In the genomic region with DNA sequence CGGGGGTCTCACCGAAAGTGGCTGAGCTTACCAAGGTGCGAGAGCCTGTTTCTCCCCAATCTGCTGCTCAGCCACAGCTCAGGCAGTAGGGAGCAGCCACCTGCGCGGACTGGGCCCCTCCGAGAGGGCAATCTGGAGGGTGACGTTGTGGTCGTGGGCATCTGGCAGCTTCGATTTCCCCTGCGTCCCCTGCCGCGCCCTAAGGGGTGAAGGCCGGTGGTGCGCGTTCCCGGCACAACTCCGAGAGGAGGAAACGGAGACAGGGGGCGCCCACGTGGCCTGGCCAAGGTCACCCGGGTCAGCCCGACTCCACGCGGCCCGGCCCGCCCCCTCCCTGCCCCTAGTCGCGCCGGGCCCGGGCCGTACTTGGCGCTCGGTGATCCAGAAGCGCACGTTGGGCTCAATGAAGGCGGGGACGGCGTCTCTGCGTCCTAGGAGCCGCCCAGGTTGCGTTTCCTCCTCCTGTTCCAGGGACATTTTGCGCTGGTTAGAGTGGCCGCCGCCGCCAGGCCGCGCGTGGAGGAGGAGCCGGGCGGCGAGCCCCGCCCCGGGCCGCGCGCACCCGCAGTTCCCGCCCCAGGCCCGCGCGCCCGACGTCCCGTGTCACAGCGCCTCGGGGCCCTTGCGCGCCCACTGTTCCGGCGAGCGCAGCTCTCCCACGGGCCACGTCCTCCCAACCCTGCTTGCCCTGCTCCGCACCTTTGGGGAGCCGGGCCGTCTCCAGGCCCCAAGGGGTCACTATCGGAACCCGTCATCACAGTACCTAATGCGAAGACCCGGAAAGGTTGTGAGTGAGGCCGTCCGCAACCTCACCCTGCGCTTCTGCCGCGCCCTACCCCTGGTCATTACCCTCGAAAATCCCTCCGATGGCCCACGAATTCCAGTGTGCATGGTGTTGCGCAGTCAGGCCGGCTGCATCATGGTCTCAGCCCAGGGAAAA, we compare ENCODE assay signal across 1 cellular context.
TF ChIP-seq lines count a peak whose summit lies in the region.

A gene with protein sequence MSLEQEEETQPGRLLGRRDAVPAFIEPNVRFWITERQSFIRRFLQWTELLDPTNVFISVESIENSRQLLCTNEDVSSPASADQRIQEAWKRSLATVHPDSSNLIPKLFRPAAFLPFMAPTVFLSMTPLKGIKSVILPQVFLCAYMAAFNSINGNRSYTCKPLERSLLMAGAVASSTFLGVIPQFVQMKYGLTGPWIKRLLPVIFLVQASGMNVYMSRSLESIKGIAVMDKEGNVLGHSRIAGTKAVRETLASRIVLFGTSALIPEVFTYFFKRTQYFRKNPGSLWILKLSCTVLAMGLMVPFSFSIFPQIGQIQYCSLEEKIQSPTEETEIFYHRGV (minus strand): TSS at position 544 of the 940 bp plus-strand sequence. CDS start 67 bp downstream, at position 477.

TF ChIP-seq in K562, 482 proteins besides CTCF, POLR2A, EP300 and RAD21 (continued from another document and continues in another):
- TF ChIP-seq, protein P1, sequence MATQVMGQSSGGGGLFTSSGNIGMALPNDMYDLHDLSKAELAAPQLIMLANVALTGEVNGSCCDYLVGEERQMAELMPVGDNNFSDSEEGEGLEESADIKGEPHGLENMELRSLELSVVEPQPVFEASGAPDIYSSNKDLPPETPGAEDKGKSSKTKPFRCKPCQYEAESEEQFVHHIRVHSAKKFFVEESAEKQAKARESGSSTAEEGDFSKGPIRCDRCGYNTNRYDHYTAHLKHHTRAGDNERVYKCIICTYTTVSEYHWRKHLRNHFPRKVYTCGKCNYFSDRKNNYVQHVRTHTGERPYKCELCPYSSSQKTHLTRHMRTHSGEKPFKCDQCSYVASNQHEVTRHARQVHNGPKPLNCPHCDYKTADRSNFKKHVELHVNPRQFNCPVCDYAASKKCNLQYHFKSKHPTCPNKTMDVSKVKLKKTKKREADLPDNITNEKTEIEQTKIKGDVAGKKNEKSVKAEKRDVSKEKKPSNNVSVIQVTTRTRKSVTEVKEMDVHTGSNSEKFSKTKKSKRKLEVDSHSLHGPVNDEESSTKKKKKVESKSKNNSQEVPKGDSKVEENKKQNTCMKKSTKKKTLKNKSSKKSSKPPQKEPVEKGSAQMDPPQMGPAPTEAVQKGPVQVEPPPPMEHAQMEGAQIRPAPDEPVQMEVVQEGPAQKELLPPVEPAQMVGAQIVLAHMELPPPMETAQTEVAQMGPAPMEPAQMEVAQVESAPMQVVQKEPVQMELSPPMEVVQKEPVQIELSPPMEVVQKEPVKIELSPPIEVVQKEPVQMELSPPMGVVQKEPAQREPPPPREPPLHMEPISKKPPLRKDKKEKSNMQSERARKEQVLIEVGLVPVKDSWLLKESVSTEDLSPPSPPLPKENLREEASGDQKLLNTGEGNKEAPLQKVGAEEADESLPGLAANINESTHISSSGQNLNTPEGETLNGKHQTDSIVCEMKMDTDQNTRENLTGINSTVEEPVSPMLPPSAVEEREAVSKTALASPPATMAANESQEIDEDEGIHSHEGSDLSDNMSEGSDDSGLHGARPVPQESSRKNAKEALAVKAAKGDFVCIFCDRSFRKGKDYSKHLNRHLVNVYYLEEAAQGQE (CRISPR knock-in tag; IDR thresholded peaks at IDR 0.05; ENCODE audit: low read depth): peak; percentile 25; the same call in 1 of the 2 replicates
- TF ChIP-seq HCFC1 (IDR thresholded peaks at IDR 0.05; ENCODE audit: low read depth, low read length) (no peak; the same call in 1 of the 2 replicates), TCF7L2 (IDR thresholded peaks at IDR 0.05; ENCODE audit: low read depth, low read length) (no peak), WHSC1 (IDR thresholded peaks at IDR 0.05; ENCODE audit: low read length) (no peak), HDAC1 (IDR thresholded peaks at IDR 0.05) (peak in 1 of 2 experiments; percentile 79; a peak in 2 of 4 replicates), POLR2H (tag; IDR thresholded peaks at IDR 0.05; ENCODE audit: low read depth) (peak; percentile 44; the same call in 1 of the 2 replicates), SUPT5H (IDR thresholded peaks at IDR 0.05) (peak; percentile 52), GATA2 (CRISPR knock-in tag; IDR thresholded peaks at IDR 0.05) (no peak), GTF2F1 (IDR thresholded peaks at IDR 0.05; ENCODE audit: low read depth, low read length) (no peak), GABPB2 (CRISPR knock-in tag; conservative IDR thresholded peaks at IDR 0.05) (no peak), ZNF212 (CRISPR knock-in tag; IDR thresholded peaks at IDR 0.05) (no peak), CHCHD3 (CRISPR knock-in tag; IDR thresholded peaks at IDR 0.05) (no peak), MXI1 (IDR thresholded peaks at IDR 0.05; ENCODE audit: low read depth, low read length) (peak; percentile 69), DNMT1 (IDR thresholded peaks at IDR 0.05) (no peak), NR2C1 (IDR thresholded peaks at IDR 0.05) (0 out of 2 replicates have a peak, but pooled peaks have one; percentile 47), NR2C1 (tag; IDR thresholded peaks at IDR 0.05) (peak; percentile 70), TCF3 (CRISPR knock-in tag; IDR thresholded peaks at IDR 0.05) (no peak; the same call in 1 of the 2 replicates), POLR2G (IDR thresholded peaks at IDR 0.05; ENCODE audit: low read depth, low read length) (peak; percentile 84), ZNF232 (CRISPR knock-in tag; IDR thresholded peaks at IDR 0.05) (no peak), NEUROD1 (IDR thresholded peaks at IDR 0.05; ENCODE audit: borderline replicate concordance, low read depth, low read length, partially characterized antibody) (no peak), TEAD1 (CRISPR knock-in tag; IDR thresholded peaks at IDR 0.05) (no peak; a peak in 1 of 4 replicates), POLR2B (IDR thresholded peaks at IDR 0.05; ENCODE audit: low read depth, partially characterized antibody) (peak; percentile 54), TBP (optimal IDR thresholded peaks at IDR 0.05; ENCODE audit: low read depth, low read length) (peak; percentile 40), CBX5 (IDR thresholded peaks at IDR 0.05; ENCODE audit: borderline replicate concordance, low read depth) (no peak), PHF8 (IDR thresholded peaks at IDR 0.05; ENCODE audit: borderline replicate concordance, low read length) (peak; percentile 86; the same call in 1 of the 2 replicates), ZC3H11A (IDR thresholded peaks at IDR 0.05; ENCODE audit: low read depth, low read length) (no peak), ZNF316 (IDR thresholded peaks at IDR 0.05) (no peak), ZNF583 (CRISPR knock-in tag; IDR thresholded peaks at IDR 0.05) (no peak), ZBTB1 (CRISPR knock-in tag; IDR thresholded peaks at IDR 0.05; ENCODE audit: borderline replicate concordance, low read depth) (0 out of 2 replicates have a peak, but pooled peaks have one; percentile 23), GATAD2B (IDR thresholded peaks at IDR 0.05; ENCODE audit: borderline replicate concordance) (peak; percentile 59; the same call in 1 of the 2 replicates), BCOR (IDR thresholded peaks at IDR 0.05) (no peak), EP400 (IDR thresholded peaks at IDR 0.05) (peak; percentile 99), FOXP1 (CRISPR knock-in tag; IDR thresholded peaks at IDR 0.05) (no peak), SAFB (IDR thresholded peaks at IDR 0.05; ENCODE audit: borderline replicate concordance, low read depth, low read length) (0 out of 2 replicates have a peak, but pooled peaks have one; percentile 30), POLR2AphosphoS5 (IDR thresholded peaks at IDR 0.05; ENCODE audit: control insufficient read depth, insufficient read depth, low read depth, low read length) (peak; percentile 25; the same call in 1 of the 2 replicates), CBFA2T3 (IDR thresholded peaks at IDR 0.05) (peak; percentile 22; the same call in 1 of the 2 replicates), ZNF764 (CRISPR knock-in tag; IDR thresholded peaks at IDR 0.05; ENCODE audit: low read depth) (no peak)
- TF ChIP-seq, protein P2, sequence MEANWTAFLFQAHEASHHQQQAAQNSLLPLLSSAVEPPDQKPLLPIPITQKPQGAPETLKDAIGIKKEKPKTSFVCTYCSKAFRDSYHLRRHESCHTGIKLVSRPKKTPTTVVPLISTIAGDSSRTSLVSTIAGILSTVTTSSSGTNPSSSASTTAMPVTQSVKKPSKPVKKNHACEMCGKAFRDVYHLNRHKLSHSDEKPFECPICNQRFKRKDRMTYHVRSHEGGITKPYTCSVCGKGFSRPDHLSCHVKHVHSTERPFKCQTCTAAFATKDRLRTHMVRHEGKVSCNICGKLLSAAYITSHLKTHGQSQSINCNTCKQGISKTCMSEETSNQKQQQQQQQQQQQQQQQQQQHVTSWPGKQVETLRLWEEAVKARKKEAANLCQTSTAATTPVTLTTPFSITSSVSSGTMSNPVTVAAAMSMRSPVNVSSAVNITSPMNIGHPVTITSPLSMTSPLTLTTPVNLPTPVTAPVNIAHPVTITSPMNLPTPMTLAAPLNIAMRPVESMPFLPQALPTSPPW (CRISPR knock-in tag; IDR thresholded peaks at IDR 0.05): peak; percentile 76
- TF ChIP-seq, protein P3, sequence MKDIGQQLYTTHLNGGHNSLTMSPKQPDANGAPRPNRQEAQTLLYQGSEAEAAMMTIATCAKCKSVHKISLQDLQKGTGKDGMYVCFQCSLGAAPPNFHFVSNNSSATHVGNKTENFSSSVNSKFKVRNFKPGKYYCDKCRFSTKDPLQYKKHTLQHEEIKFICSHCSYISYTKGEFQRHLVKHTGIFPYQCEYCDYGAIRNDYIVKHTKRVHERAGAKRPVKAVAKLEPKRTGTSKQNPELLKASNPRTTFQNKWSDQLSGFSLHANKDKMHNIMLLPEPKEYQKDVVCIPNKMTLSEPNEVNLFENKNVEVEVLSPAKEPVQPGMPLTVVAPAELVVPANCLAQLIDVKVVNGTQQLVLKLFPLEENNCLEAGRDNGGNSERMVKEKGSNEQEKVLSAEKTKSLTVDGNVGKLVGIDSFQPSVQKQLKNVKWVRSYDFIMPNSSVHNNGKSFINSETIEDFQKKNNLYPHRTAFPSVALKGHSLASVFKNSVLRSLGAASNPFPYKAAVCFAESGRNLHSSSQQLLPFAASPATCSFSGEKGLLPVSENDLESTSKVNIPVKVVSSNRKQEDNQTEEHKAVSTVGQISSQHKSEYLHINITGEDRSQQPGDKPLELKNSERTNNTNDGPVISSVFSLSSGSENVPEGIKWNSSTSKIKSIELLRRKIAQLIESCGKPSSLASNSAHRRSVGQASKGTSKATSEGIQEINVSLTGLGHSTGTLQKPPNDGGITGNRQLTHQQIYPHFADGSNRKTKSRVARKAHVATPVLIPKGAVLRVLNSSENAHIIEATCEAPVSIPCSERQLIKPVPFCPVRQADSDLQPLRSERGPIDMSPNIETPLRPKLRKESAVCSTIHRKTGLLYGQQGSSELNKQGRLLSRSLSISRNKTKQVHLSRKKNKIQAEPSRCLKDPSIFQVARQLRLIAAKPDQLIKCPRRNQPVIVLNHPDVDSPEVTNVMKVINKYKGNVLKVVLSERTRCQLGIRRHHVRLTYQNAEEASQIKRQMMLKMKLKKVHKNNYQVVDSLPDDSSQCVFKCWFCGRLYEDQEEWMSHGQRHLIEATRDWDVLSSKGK (CRISPR knock-in tag; IDR thresholded peaks at IDR 0.05): no peak
- TF ChIP-seq, protein P4, sequence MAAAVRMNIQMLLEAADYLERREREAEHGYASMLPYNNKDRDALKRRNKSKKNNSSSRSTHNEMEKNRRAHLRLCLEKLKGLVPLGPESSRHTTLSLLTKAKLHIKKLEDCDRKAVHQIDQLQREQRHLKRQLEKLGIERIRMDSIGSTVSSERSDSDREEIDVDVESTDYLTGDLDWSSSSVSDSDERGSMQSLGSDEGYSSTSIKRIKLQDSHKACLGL (CRISPR knock-in tag; IDR thresholded peaks at IDR 0.05; ENCODE audit: borderline replicate concordance, poor library complexity, severe bottlenecking): peak; percentile 66
- TF ChIP-seq, protein P5, sequence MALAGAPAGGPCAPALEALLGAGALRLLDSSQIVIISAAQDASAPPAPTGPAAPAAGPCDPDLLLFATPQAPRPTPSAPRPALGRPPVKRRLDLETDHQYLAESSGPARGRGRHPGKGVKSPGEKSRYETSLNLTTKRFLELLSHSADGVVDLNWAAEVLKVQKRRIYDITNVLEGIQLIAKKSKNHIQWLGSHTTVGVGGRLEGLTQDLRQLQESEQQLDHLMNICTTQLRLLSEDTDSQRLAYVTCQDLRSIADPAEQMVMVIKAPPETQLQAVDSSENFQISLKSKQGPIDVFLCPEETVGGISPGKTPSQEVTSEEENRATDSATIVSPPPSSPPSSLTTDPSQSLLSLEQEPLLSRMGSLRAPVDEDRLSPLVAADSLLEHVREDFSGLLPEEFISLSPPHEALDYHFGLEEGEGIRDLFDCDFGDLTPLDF (CRISPR knock-in tag; IDR thresholded peaks at IDR 0.05): peak; percentile 66; the same call in 1 of the 2 replicates
- TF ChIP-seq, protein P6, sequence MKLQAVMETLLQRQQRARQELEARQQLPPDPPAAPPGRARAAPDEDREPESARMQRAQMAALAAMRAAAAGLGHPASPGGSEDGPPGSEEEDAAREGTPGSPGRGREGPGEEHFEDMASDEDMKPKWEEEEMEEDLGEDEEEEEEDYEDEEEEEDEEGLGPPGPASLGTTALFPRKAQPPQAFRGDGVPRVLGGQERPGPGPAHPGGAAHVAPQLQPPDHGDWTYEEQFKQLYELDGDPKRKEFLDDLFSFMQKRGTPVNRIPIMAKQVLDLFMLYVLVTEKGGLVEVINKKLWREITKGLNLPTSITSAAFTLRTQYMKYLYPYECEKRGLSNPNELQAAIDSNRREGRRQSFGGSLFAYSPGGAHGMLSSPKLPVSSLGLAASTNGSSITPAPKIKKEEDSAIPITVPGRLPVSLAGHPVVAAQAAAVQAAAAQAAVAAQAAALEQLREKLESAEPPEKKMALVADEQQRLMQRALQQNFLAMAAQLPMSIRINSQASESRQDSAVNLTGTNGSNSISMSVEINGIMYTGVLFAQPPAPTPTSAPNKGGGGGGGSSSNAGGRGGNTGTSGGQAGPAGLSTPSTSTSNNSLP (IDR thresholded peaks at IDR 0.05; ENCODE audit: borderline replicate concordance, low read depth, low read length): no peak
- TF ChIP-seq, protein P7, sequence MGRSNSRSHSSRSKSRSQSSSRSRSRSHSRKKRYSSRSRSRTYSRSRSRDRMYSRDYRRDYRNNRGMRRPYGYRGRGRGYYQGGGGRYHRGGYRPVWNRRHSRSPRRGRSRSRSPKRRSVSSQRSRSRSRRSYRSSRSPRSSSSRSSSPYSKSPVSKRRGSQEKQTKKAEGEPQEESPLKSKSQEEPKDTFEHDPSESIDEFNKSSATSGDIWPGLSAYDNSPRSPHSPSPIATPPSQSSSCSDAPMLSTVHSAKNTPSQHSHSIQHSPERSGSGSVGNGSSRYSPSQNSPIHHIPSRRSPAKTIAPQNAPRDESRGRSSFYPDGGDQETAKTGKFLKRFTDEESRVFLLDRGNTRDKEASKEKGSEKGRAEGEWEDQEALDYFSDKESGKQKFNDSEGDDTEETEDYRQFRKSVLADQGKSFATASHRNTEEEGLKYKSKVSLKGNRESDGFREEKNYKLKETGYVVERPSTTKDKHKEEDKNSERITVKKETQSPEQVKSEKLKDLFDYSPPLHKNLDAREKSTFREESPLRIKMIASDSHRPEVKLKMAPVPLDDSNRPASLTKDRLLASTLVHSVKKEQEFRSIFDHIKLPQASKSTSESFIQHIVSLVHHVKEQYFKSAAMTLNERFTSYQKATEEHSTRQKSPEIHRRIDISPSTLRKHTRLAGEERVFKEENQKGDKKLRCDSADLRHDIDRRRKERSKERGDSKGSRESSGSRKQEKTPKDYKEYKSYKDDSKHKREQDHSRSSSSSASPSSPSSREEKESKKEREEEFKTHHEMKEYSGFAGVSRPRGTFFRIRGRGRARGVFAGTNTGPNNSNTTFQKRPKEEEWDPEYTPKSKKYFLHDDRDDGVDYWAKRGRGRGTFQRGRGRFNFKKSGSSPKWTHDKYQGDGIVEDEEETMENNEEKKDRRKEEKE (IDR thresholded peaks at IDR 0.05; ENCODE audit: borderline replicate concordance in 1 of 2, control insufficient read depth in 1 of 2, low read depth in 2 of 2, low read length in 1 of 2): no peak
